In genomic region chr6:3240595-3240994, GRCh38 we compare ENCODE assay signal across 1 cellular context.
TF ChIP-seq lines count a peak whose summit lies in the region.

No MANE protein-coding gene starts in this region.

TF ChIP-seq in HepG2, 621 proteins besides CTCF, POLR2A, EP300 and RAD21 (continued from another document):
- TF ChIP-seq ZNF552 (CRISPR knock-in tag; IDR thresholded peaks at IDR 0.05; ENCODE audit: borderline replicate concordance), result no peak
